Comparison of ENCODE assay signal across 8 cellular contexts in the genomic region with DNA sequence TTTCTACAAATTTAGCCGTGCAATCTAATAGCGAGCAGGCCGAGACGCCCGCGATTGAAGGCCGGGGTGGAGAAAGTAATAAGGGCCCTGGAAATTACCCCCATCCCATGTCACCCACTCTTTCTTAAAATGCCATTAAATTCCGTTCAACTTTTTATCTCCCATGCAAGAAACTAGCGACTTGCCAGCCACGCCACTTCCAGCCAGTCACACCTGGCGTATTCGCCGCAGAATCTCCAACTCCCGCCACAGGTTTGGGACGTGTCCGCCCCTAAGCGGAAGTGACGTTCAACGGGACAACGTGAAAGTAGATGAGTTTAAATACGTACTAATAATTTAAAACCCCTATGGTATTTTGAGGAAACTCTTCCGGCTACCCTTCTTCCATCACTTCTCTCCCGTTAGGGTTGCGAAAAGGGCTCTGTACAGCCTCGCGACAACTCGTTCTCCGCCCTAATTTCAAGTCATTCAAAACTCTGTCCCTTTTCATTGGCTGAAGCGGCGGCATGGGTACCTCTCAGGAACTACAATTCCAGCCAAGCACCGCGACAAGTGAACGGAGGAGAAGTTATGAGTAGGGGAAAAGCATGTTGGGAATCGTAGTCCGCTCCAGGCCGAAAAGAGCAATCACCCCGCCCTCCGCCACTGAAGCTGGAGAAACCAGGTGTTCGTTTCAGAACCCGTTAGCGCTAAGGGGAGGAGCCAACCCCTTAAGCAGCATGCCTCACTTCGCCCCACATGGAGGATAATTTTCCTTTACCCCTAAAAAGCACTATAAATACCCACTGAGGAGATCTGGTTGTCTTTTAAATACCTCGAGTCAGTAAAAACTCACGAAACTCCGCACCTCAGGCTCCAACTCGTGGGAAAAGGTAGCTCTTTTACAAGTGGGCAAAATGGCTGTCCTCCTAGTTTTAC. TPM values are rescaled to one million over a fixed set of nuclear protein-coding genes. Genes with fewer than 3 reads are reported as not detected.
A peak's percentile ranks its signal among the peaks of the same experiment; 100 is the strongest.
DNase-seq lines count a peak whose midpoint lies in the region; ATAC-seq and TF ChIP-seq lines count a peak whose summit lies in the region.

A gene (minus strand): TSS at position 906 of the 918 bp plus-strand sequence.

- peak within 1 kb of the TSS in 1 of 2 donors; percentile 92 for H3K27ac Mint-ChIP-seq in activated naive CD4-positive, alpha-beta T cell treated with anti-CD3 and anti-CD28 coated beads, Interleukin-2, amount 50 U/mL, for 72 hours

- ATAC-seq in HG02623 (IDR thresholded peaks at IDR 0.05; ENCODE audit: unreplicated experiment), result peak; percentile 56
- peak; percentile 63 to 80 for ATAC-seq in activated naive CD4-positive, alpha-beta T cell treated with anti-CD3 and anti-CD28 coated beads, Interleukin-2, amount 50 U/mL, for 72 hours

- no peak for TF ChIP-seq EP300 in SK-N-SH (IDR thresholded peaks at IDR 0.05; ENCODE audit: borderline replicate concordance in 1 of 2, low read depth in 1 of 2, low read length in 1 of 2)
- no peak for TF ChIP-seq EP300 in suprapubic skin (IDR thresholded peaks at IDR 0.05)

- DNase-seq in GM10266 (ENCODE audit: extremely low spot score), result peak; percentile 85
- peak; percentile 98 for DNase-seq in NCI-H1092 treated with DMSO at 0.1 percent for 48 hours (lab: John Stamatoyannopoulos, UW)
- peak; percentile 78 for DNase-seq in SK-N-SH
- peak; percentile 84 to 85 for DNase-seq in activated naive CD4-positive, alpha-beta T cell treated with anti-CD3 and anti-CD28 coated beads, Interleukin-2, amount 50 U/mL, for 72 hours (ENCODE audit: low spot score in 2 of 2)
- peak; percentile 97 for DNase-seq in glomerular endothelial cell (ENCODE audit: extremely low read depth, low read depth, low spot score)
- DNase-seq in occipital lobe (lab: John Stamatoyannopoulos, UW), result peak; percentile 95
- peak; percentile 95 to 96 for DNase-seq in suprapubic skin (ENCODE audit: low spot score in 2 of 2)

- H3K4me3 ChIP-seq in SK-N-SH (ENCODE audit: low read depth in 2 of 2, low read length in 1 of 2) (peak within 1 kb of the TSS; percentile 80 to 82), suprapubic skin (peak within 1 kb of the TSS; percentile 65)

- peak within 1 kb of the TSS; percentile 84 for H3K9ac ChIP-seq in SK-N-SH

- peaks cover 0 to 9% of the 10 kb centered on the region in 2 donors for H3K36me3 Mint-ChIP-seq in activated naive CD4-positive, alpha-beta T cell treated with anti-CD3 and anti-CD28 coated beads, Interleukin-2, amount 50 U/mL, for 72 hours

- TF ChIP-seq CTCF in GM10266 (IDR thresholded peaks at IDR 0.05; ENCODE audit: control insufficient read depth, insufficient read depth, low read depth, missing control alignments), result no peak
- TF ChIP-seq CTCF in SK-N-SH (IDR thresholded peaks at IDR 0.05), result no peak
- TF ChIP-seq CTCF in suprapubic skin (IDR thresholded peaks at IDR 0.05), result no peak

- H3K36me3 ChIP-seq in SK-N-SH (replicated peaks in 1 of 2; ENCODE audit: control insufficient read depth in 1 of 2, insufficient read depth in 2 of 2, low read length in 1 of 2), result peaks cover 0 to 3% of the 10 kb centered on the region in 2 experiments
- H3K36me3 ChIP-seq in suprapubic skin, result no peaks in the 10 kb centered on the region

- H3K4me1 ChIP-seq in SK-N-SH (ENCODE audit: control insufficient read depth in 1 of 2, insufficient read depth in 2 of 2, low read depth in 1 of 2, low read length in 1 of 2) (peaks cover 0 to 6% of the 10 kb centered on the region in 2 experiments; a peak in 2 of 4 replicates), suprapubic skin (peaks cover 18% of the 10 kb centered on the region)

- no peak for TF ChIP-seq POLR2A in suprapubic skin (IDR thresholded peaks at IDR 0.05)

- WGBS in SK-N-SH (ENCODE audit: low lambda C conversion rate), result 1% methylated on average over 46 of the region's 46 CpGs
- WGBS in suprapubic skin, result under 1% methylated on average over 46 of the region's 46 CpGs

- H3K9me3 ChIP-seq in SK-N-SH (no peaks in the 10 kb centered on the region), suprapubic skin (no peaks in the 10 kb centered on the region)

- POLR2A ChIA-PET in SK-N-SH (lab: Yijun Ruan, JAX), result interaction anchor here (0.7 to 1.4 kb wide), 4 partner anchors 54 to 628 kb away, joined by 3 to 5 read pairs (median 4); a partner anchor contains a TSS

- CTCF ChIA-PET in SK-N-SH (lab: Yijun Ruan, JAX), result interaction anchor here (1.2 to 1.4 kb wide), 3 partner anchors 84 to 527 kb away, joined by 3 to 7 read pairs (median 5); no protein-coding TSS in a partner anchor

- H3K9me2 ChIP-seq in SK-N-SH, result no peaks in the 10 kb centered on the region

- H3K27me3 ChIP-seq in SK-N-SH (ENCODE audit: insufficient read depth), result no peaks in the 10 kb centered on the region
- H3K27me3 ChIP-seq in suprapubic skin, result no peaks in the 10 kb centered on the region

- peak within 1 kb of the TSS; percentile 86 for H2AFZ ChIP-seq in SK-N-SH (ENCODE audit: low read depth)

- no peaks in the 10 kb centered on the region; the same call in 1 of the 2 replicates for H4K20me1 ChIP-seq in SK-N-SH (ENCODE audit: insufficient read depth)

- H3K27ac ChIP-seq in SK-N-SH (ENCODE audit: low read depth in 2 of 2, low read length in 1 of 2) (peak within 1 kb of the TSS; percentile 96 to 97), suprapubic skin (peak within 1 kb of the TSS; percentile 92)

- peaks cover 5% of the 10 kb centered on the region for H3F3A ChIP-seq in SK-N-SH (replicated peaks; ENCODE audit: insufficient read depth)

- H3K9me3 Mint-ChIP-seq in activated naive CD4-positive, alpha-beta T cell treated with anti-CD3 and anti-CD28 coated beads, Interleukin-2, amount 50 U/mL, for 72 hours, result no peaks in the 10 kb centered on the region

- TF ChIP-seq RAD21 in SK-N-SH (IDR thresholded peaks at IDR 0.05; ENCODE audit: low read length), result no peak

- H3K79me2 ChIP-seq in SK-N-SH (ENCODE audit: insufficient read depth), result peaks cover 74% of the 10 kb centered on the region

- peak within 1 kb of the TSS; percentile 89 for H3K4me2 ChIP-seq in SK-N-SH

TF ChIP-seq in SK-N-SH, 30 proteins besides CTCF, POLR2A, EP300 and RAD21 (continues in another document):
- TF ChIP-seq, protein P1, sequence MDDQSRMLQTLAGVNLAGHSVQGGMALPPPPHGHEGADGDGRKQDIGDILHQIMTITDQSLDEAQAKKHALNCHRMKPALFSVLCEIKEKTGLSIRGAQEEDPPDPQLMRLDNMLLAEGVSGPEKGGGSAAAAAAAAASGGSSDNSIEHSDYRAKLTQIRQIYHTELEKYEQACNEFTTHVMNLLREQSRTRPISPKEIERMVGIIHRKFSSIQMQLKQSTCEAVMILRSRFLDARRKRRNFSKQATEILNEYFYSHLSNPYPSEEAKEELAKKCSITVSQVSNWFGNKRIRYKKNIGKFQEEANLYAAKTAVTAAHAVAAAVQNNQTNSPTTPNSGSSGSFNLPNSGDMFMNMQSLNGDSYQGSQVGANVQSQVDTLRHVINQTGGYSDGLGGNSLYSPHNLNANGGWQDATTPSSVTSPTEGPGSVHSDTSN (IDR thresholded peaks at IDR 0.05), result peak; percentile 57
- TF ChIP-seq, protein P2, sequence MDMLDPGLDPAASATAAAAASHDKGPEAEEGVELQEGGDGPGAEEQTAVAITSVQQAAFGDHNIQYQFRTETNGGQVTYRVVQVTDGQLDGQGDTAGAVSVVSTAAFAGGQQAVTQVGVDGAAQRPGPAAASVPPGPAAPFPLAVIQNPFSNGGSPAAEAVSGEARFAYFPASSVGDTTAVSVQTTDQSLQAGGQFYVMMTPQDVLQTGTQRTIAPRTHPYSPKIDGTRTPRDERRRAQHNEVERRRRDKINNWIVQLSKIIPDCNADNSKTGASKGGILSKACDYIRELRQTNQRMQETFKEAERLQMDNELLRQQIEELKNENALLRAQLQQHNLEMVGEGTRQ (IDR thresholded peaks at IDR 0.05; ENCODE audit: borderline replicate concordance, low read depth, low read length), result no peak
- TF ChIP-seq RCOR1 (IDR thresholded peaks at IDR 0.05; ENCODE audit: low read length) (no peak), SIN3A (IDR thresholded peaks at IDR 0.05; ENCODE audit: borderline replicate concordance, low read depth, low read length) (no peak), MXI1 (IDR thresholded peaks at IDR 0.05; ENCODE audit: low read depth, low read length) (peak; percentile 89), RFX5 (IDR thresholded peaks at IDR 0.05; ENCODE audit: low read length) (0 out of 2 replicates have a peak, but pooled peaks have one; percentile 30), MEF2A (IDR thresholded peaks at IDR 0.05; ENCODE audit: borderline replicate concordance, low read depth) (no peak), POLR2AphosphoS5 (IDR thresholded peaks at IDR 0.05; ENCODE audit: low read depth, low read length) (peak; percentile 61)
- TF ChIP-seq, protein P3, sequence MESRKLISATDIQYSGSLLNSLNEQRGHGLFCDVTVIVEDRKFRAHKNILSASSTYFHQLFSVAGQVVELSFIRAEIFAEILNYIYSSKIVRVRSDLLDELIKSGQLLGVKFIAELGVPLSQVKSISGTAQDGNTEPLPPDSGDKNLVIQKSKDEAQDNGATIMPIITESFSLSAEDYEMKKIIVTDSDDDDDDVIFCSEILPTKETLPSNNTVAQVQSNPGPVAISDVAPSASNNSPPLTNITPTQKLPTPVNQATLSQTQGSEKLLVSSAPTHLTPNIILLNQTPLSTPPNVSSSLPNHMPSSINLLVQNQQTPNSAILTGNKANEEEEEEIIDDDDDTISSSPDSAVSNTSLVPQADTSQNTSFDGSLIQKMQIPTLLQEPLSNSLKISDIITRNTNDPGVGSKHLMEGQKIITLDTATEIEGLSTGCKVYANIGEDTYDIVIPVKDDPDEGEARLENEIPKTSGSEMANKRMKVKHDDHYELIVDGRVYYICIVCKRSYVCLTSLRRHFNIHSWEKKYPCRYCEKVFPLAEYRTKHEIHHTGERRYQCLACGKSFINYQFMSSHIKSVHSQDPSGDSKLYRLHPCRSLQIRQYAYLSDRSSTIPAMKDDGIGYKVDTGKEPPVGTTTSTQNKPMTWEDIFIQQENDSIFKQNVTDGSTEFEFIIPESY (IDR thresholded peaks at IDR 0.05; ENCODE audit: borderline replicate concordance, low read depth), result peak; percentile 93
- TF ChIP-seq, protein P4, sequence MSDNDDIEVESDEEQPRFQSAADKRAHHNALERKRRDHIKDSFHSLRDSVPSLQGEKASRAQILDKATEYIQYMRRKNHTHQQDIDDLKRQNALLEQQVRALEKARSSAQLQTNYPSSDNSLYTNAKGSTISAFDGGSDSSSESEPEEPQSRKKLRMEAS (IDR thresholded peaks at IDR 0.05; ENCODE audit: low read depth), result peak; percentile 50; the same call in 1 of the 2 replicates

RNA-seq across cellular contexts. Expression of the gene that starts here (rescaled TPM):
- 4.1 and 5.6 TPM in 2 replicates for polyA plus RNA-seq in SK-N-SH (2012; rRNA removed)
- 6.1 and 6.2 TPM in 2 replicates for polyA plus RNA-seq in SK-N-SH (2012; cell fraction: cytosol; rRNA removed)
- polyA plus RNA-seq in SK-N-SH (2012; cell fraction: nucleus; rRNA removed), result 1.5 and 3.9 TPM in 2 replicates
- 10 to 100 TPM; 13.3 to 37.9 TPM for total RNA-seq in activated naive CD4-positive, alpha-beta T cell treated with anti-CD3 and anti-CD28 coated beads, Interleukin-2, amount 50 U/mL, for 72 hours
- total RNA-seq in glomerular endothelial cell (1.9 and 2.2 TPM in 2 replicates), occipital lobe (14.5 TPM), suprapubic skin (1 to 10 TPM; 2.8 to 6.9 (median 6.0) TPM)

Comparison
In these comparisons a context has a peak if more than half of its experiments do, and no peak if none do; other contexts are left out.
1. Peak in every context shown above with its lines: DNase-seq, ATAC-seq, H3K4me3 ChIP-seq and H3K27ac ChIP-seq.